Comparison of ENCODE assay signal across 8 cellular contexts in the genomic region with DNA sequence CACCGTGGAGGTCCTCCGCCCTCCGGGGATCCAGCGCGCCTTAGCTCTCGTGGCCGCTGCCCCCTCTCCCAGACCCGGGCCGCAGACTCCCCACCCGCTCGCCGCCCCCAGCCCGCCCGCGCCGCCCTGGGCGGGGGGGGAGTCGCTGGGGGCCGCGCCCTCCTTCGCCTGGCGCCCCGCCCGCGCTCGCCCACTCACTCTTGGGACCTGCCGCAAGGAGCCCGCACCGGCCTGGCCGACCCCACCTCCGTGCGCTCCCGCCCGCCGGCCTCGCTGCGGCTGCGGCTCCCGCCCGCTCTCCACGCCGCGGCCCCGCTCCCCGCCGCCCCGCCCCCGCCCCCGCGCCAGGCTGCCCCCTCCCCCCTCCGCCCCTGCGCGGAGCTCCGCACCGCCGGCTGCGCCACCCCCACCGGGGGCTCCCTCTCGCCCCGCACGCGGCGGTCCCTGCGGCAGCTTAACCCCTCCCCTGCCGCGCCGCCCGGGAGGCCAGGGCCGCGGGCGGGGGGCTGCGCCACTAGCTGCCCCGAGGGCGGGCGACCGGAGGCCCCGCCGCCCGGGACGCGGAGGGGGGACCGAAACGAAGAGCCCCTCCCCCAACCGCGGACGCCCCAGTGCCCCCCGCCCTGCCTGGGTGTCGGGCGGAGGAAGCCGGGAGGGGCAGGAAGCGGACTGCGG. TPM values are rescaled to one million over a fixed set of nuclear protein-coding genes. Genes with fewer than 3 reads are reported as not detected.
DNase-seq lines count a peak whose midpoint lies in the region; ATAC-seq and TF ChIP-seq lines count a peak whose summit lies in the region.

No MANE protein-coding gene starts in this region.

- H2BK120ac ChIP-seq in IMR-90 (ENCODE audit: low read depth, low read length), result no peak overlapping the region

- dilution Hi-C loops in IMR-90 (cut with HindIII; ENCODE audit: low sequenced_read_pairs, unreplicated experiment), result no loop called here

- H3K23ac ChIP-seq in IMR-90 (ENCODE audit: low read depth, low read length), result no peak overlapping the region

- TF ChIP-seq POLR2A in IMR-90 (IDR thresholded peaks at IDR 0.05; ENCODE audit: low read depth, low read length), result no peak

- peaks cover 3% of the 10 kb centered on the region; the same call in 1 of the 2 replicates for H4K20me1 ChIP-seq in IMR-90 (ENCODE audit: insufficient read depth, low read length)

- H3K18ac ChIP-seq in IMR-90 (ENCODE audit: low read depth, low read length), result no peak overlapping the region

- H2AFZ ChIP-seq in ACC112 (ENCODE audit: low read length, unreplicated experiment) (peak overlapping the region; percentile 30), IMR-90 (replicated peaks; ENCODE audit: low read length, poor library complexity) (peak overlapping the region; percentile 86)

- H3K36me3 ChIP-seq in ACC112 (ENCODE audit: insufficient read depth, low read length) (no peaks in the 10 kb centered on the region), IMR-90 (ENCODE audit: control insufficient read depth, insufficient read depth, low read length) (no peaks in the 10 kb centered on the region)

- H3K27ac ChIP-seq in ACC112 (ENCODE audit: low read depth, low read length) (no peak overlapping the region), IMR-90 (ENCODE audit: insufficient read depth, low read length) (no peak overlapping the region)

- CTCF ChIA-PET in IMR-90 (lab: Yijun Ruan, JAX), result no interaction called here

- in situ Hi-C loops in IMR-90 (cut with MboI; ENCODE audit: low sequenced_read_pairs), result no loop called here

- H2BK20ac ChIP-seq in IMR-90 (ENCODE audit: low read depth, low read length), result no peak overlapping the region

- H2AK5ac ChIP-seq in IMR-90 (ENCODE audit: low read depth, low read length), result no peak overlapping the region

- no TSS peak for BruUV-seq in IMR-90 (replicated peaks; lab: Mats Ljungman, UMichigan)

- H3K9me1 ChIP-seq in IMR-90 (ENCODE audit: insufficient read depth, low read length), result peaks cover 7% of the 10 kb centered on the region

- no peaks in the 10 kb centered on the region for H3K9me3 ChIP-seq in IMR-90 (ENCODE audit: control insufficient read depth, insufficient read depth, low read length)
- H3K9me3 ChIP-seq in mononuclear cell (ENCODE audit: low read depth, low read length), result no peaks in the 10 kb centered on the region

- H3K4me1 ChIP-seq in ACC112 (ENCODE audit: control insufficient read depth, insufficient read depth, low read length, unreplicated experiment) (peaks cover 19% of the 10 kb centered on the region), IMR-90 (ENCODE audit: control insufficient read depth, insufficient read depth, low read length) (peaks cover 14% of the 10 kb centered on the region), mononuclear cell (ENCODE audit: insufficient read depth, low read length) (peaks cover 40% of the 10 kb centered on the region)

- no peaks in the 10 kb centered on the region for H3K79me1 ChIP-seq in IMR-90 (ENCODE audit: low read depth in 1 of 2, low read length in 2 of 2)

- peak overlapping the region; percentile 25; the same call in 1 of the 2 replicates for H3K4me2 ChIP-seq in IMR-90 (ENCODE audit: low read depth, low read length)

- peaks cover 33% of the 10 kb centered on the region for H3K27me3 ChIP-seq in ACC112 (ENCODE audit: insufficient read depth, low read length)
- peaks cover 58% of the 10 kb centered on the region for H3K27me3 ChIP-seq in IMR-90 (ENCODE audit: control insufficient read depth, insufficient read depth, low read length)
- no peaks in the 10 kb centered on the region for H3K27me3 ChIP-seq in mononuclear cell (ENCODE audit: insufficient read depth, low read length)

- no peaks in the 10 kb centered on the region for H3K79me2 ChIP-seq in ACC112 (ENCODE audit: control insufficient read depth, insufficient read depth, low read length, unreplicated experiment)

- H3K9ac ChIP-seq in IMR-90 (ENCODE audit: low read depth, low read length), result no peak overlapping the region

- no peak overlapping the region for H2BK15ac ChIP-seq in IMR-90 (ENCODE audit: low read depth, low read length)

- no peak overlapping the region for H4K91ac ChIP-seq in IMR-90 (ENCODE audit: insufficient read depth, low read depth, low read length)

- WGBS in IMR-90 (ENCODE audit: extremely low coverage in 2 of 2, insufficient read length in 1 of 2), 2 experiments, result 0% methylated on average over 3 of the region's 92 CpGs; no CpG with 5 or more reads in 1 of the 2 experiments

- DNase-seq in IMR-90 (no peak), cardiac fibroblast (ENCODE audit: low read depth in 2 of 2) (no peak), SIG-M5 (lab: John Stamatoyannopoulos, UW) (no peak)

- no peak overlapping the region for H4K5ac ChIP-seq in IMR-90 (ENCODE audit: low read depth, low read length)

- peak overlapping the region in 1 of 2 experiments; percentile 40; a peak in 1 of 4 replicates for H4K8ac ChIP-seq in IMR-90 (ENCODE audit: low read depth in 2 of 2, low read length in 2 of 2)

- no peak overlapping the region for H3K4ac ChIP-seq in IMR-90 (ENCODE audit: low read depth, low read length)

- H3K56ac ChIP-seq in IMR-90 (ENCODE audit: extremely low read depth, insufficient read depth, low read length), result no peak overlapping the region

- no peak for TF ChIP-seq CTCF in IMR-90 (conservative IDR thresholded peaks at IDR 0.05; ENCODE audit: low read depth, low read length)
- TF ChIP-seq CTCF in cardiac fibroblast (IDR thresholded peaks at IDR 0.05; ENCODE audit: low read depth, low read length), result no peak

- no peak overlapping the region for H2BK5ac ChIP-seq in IMR-90 (ENCODE audit: low read depth, low read length, poor library complexity, severe bottlenecking)

- ATAC-seq in IMR-90 (ENCODE audit: low read depth) (no peak), HG02588 (IDR thresholded peaks at IDR 0.05; ENCODE audit: unreplicated experiment) (no peak), HG02763 (IDR thresholded peaks at IDR 0.05; ENCODE audit: unreplicated experiment) (no peak), HG02623 (IDR thresholded peaks at IDR 0.05; ENCODE audit: unreplicated experiment) (no peak)

- no peak overlapping the region for H3K14ac ChIP-seq in IMR-90 (replicated peaks; ENCODE audit: low read depth, low read length)

- H3K4me3 ChIP-seq in ACC112 (ENCODE audit: low read depth, low read length) (peak overlapping the region; percentile 73), IMR-90 (ENCODE audit: insufficient read depth, low read depth, low read length) (peak overlapping the region; percentile 26), cardiac fibroblast (replicated peaks in 1 of 2; ENCODE audit: low read depth in 2 of 2, low read length in 2 of 2) (peak overlapping the region; percentile 14 to 35), mononuclear cell (ENCODE audit: low read length) (peak overlapping the region; percentile 91)

- no peak for TF ChIP-seq RAD21 in IMR-90 (IDR thresholded peaks at IDR 0.05; ENCODE audit: low read length)

- POLR2A ChIA-PET in IMR-90 (lab: Charles Lee; ENCODE audit: unreplicated experiment), result no interaction called here

- intact Hi-C loops in IMR-90 (cut with micrococcal nuclease), result no loop called here

- peak overlapping the region; percentile 65 for H2AK9ac ChIP-seq in IMR-90 (replicated peaks; ENCODE audit: low read depth, low read length, poor library complexity)

TF ChIP-seq in IMR-90, 13 proteins besides CTCF, POLR2A, EP300 and RAD21 (continues in another document):
- TF ChIP-seq MAZ (IDR thresholded peaks at IDR 0.05; ENCODE audit: borderline replicate concordance, low read depth, low read length) (no peak; the same call in 1 of the 2 replicates), NFE2L2 (IDR thresholded peaks at IDR 0.05; ENCODE audit: low read depth, low read length) (no peak), FOS (IDR thresholded peaks at IDR 0.05; ENCODE audit: low read depth, low read length) (no peak), SMC3 (IDR thresholded peaks at IDR 0.05; ENCODE audit: low read depth, low read length) (no peak), MXI1 (IDR thresholded peaks at IDR 0.05; ENCODE audit: borderline replicate concordance, low read depth, low read length) (no peak), BHLHE40 (IDR thresholded peaks at IDR 0.05; ENCODE audit: low read depth, low read length) (no peak), CEBPB (IDR thresholded peaks at IDR 0.05; ENCODE audit: low read depth, low read length) (no peak)
- TF ChIP-seq, protein P1, sequence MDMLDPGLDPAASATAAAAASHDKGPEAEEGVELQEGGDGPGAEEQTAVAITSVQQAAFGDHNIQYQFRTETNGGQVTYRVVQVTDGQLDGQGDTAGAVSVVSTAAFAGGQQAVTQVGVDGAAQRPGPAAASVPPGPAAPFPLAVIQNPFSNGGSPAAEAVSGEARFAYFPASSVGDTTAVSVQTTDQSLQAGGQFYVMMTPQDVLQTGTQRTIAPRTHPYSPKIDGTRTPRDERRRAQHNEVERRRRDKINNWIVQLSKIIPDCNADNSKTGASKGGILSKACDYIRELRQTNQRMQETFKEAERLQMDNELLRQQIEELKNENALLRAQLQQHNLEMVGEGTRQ (IDR thresholded peaks at IDR 0.05; ENCODE audit: low read depth, low read length), result no peak

RNA-seq across cellular contexts. Expression of gene RASGRP2, which starts 0.7 kb away (rescaled TPM):
- not detected in 2 replicates for total RNA-seq in IMR-90 (2012; rRNA removed)
- 0.82 and 1.2 TPM in 2 replicates for polyA plus RNA-seq in IMR-90 (2012; rRNA removed)
- 0.93 TPM in 1 of 2 replicates, not detected in the other for polyA plus RNA-seq in IMR-90 (2012; cell fraction: cytosol; rRNA removed)
- polyA plus RNA-seq in IMR-90 (2012; cell fraction: nucleus; rRNA removed; ENCODE audit: low replicate concordance), result 1.2 and 1.9 TPM in 2 replicates
- total RNA-seq in mononuclear cell, result 126 TPM

RNA-seq across cellular contexts. Expression of gene PYGM, which starts 15.1 kb away (rescaled TPM):
- total RNA-seq in IMR-90 (2012; rRNA removed) (under 0.01 and 0.18 TPM in 2 replicates), mononuclear cell (4.8 TPM)
- 0.21 and 0.46 TPM in 2 replicates for polyA plus RNA-seq in IMR-90 (2012; rRNA removed)
- polyA plus RNA-seq in IMR-90 (2012; cell fraction: cytosol; rRNA removed), result 0.08 and 0.31 TPM in 2 replicates
- 0.58 and 0.64 TPM in 2 replicates for polyA plus RNA-seq in IMR-90 (2012; cell fraction: nucleus; rRNA removed; ENCODE audit: low replicate concordance)

RNA-seq across cellular contexts. Expression of gene NRXN2, which starts 21.7 kb away (rescaled TPM):
- total RNA-seq in IMR-90 (2012; rRNA removed), result 0.18 and 0.28 TPM in 2 replicates
- 0.13 and 0.22 TPM in 2 replicates for polyA plus RNA-seq in IMR-90 (2012; rRNA removed)
- polyA plus RNA-seq in IMR-90 (2012; cell fraction: cytosol; rRNA removed), result 0.17 and 0.21 TPM in 2 replicates
- 0.39 and 0.55 TPM in 2 replicates for polyA plus RNA-seq in IMR-90 (2012; cell fraction: nucleus; rRNA removed; ENCODE audit: low replicate concordance)
- 0.73 TPM for total RNA-seq in mononuclear cell

RNA-seq across cellular contexts. Expression of gene SF1, which starts 33.7 kb away (rescaled TPM):
- total RNA-seq in IMR-90 (2012; rRNA removed), result 56.8 and 76.1 TPM in 2 replicates
- polyA plus RNA-seq in IMR-90 (2012; rRNA removed), result 75.0 and 88.0 TPM in 2 replicates
- polyA plus RNA-seq in IMR-90 (2012; cell fraction: cytosol; rRNA removed), result 103 and 112 TPM in 2 replicates
- 263 and 388 TPM in 2 replicates for polyA plus RNA-seq in IMR-90 (2012; cell fraction: nucleus; rRNA removed; ENCODE audit: low replicate concordance)
- 773 TPM for total RNA-seq in mononuclear cell

RNA-seq across cellular contexts. Expression of gene MAP4K2, which starts 58.3 kb away (rescaled TPM):
- total RNA-seq in IMR-90 (2012; rRNA removed) (9.2 and 11.7 TPM in 2 replicates), mononuclear cell (41.6 TPM)
- polyA plus RNA-seq in IMR-90 (2012; rRNA removed), result 16.6 and 22.2 TPM in 2 replicates
- 18.8 and 24.1 TPM in 2 replicates for polyA plus RNA-seq in IMR-90 (2012; cell fraction: cytosol; rRNA removed)
- polyA plus RNA-seq in IMR-90 (2012; cell fraction: nucleus; rRNA removed; ENCODE audit: low replicate concordance), result 41.7 and 95.5 TPM in 2 replicates

Comparison
In these comparisons a context has a peak if more than half of its experiments do, and no peak if none do; other contexts are left out.
1. H3K4me3 ChIP-seq: peak in every context shown above with its lines; median percentile 91 in mononuclear cell; 73 in ACC112; 26 in IMR-90; 24 in cardiac fibroblast.
2. RNA of gene RASGRP2, which starts 0.7 kb away (total RNA-seq): 126 TPM in mononuclear cell (single experiment); not detected in IMR-90; every median in the first group is over 100 times any median in the second.